Comparison of ENCODE assay signal across 22 cellular contexts in genomic region chrX:155778844-155779553, GRCh38.
"Had no signal": no experiment of that assay in that cellular context is flagged by ENCODE, and none has a peak within 500 bp of the region (broad histone marks: within the 10 kb centered on the region; RNA-seq: fewer than 3 reads in every experiment).

No MANE protein-coding gene starts in this region.

- H3K27ac ChIP-seq: ascending aorta, brain microvascular endothelial cell, hepatocyte, left ventricle myocardium inferior, uterus had no signal

- H3K9me3 ChIP-seq: ascending aorta, left ventricle myocardium inferior, uterus had no signal

- DNase-seq: activated gamma-delta T cell treated with Interleukin-2 at 50 U/mL for 16 hours; activated T-cell treated with anti-CD3 and anti-CD28 coated beads, Interleukin-2, amount 50 U/mL, for 1 hour; brain microvascular endothelial cell; caudate nucleus; dermis blood vessel endothelial cell; effector CD8-positive, alpha-beta T cell; glutamatergic neuron; immature natural killer cell; kidney glomerular epithelial cell; left ventricle myocardium inferior; mammary epithelial cell; natural killer cell; retina; stimulated activated CD4-positive, alpha-beta T cell treated with anti-CD3 and anti-CD28 coated beads, Interleukin-2, amount 100 ng/mL, for 48 hours; stimulated activated CD8-positive, alpha-beta memory T cell treated with anti-CD3 and anti-CD28 coated beads, Interleukin-4, amount 100 ng/mL, for 48 hours; stimulated activated naive B cell treated with anti-CD40 and anti-IgM and Interleukin-4, amounts not matched to agents 10 μg/mL and 1 μg/mL and 100 μg/mL, for 72 hours; uterus had no signal

- H3K4me3 ChIP-seq: ascending aorta, hepatocyte, left ventricle myocardium inferior, uterus had no signal

- H3K27me3 ChIP-seq: ascending aorta, brain microvascular endothelial cell, hepatocyte, uterus had no signal

- H3K36me3 ChIP-seq: ascending aorta, brain microvascular endothelial cell, left ventricle myocardium inferior, uterus had no signal

- ATAC-seq: esophagus mucosa; natural killer cell; stimulated activated naive B cell treated with anti-CD40 and anti-IgM and Interleukin-4, amounts not matched to agents 10 μg/mL and 1 μg/mL and 100 μg/mL, for 72 hours; WTC11 had no signal

- H3K4me1 ChIP-seq: ascending aorta, left ventricle myocardium inferior, uterus had no signal

- FAIRE-seq: frontal cortex had no signal
